In genomic region chr4:8547912-8548730, GRCh38 we compare ENCODE assay signal across 24 cellular contexts. TPM values are rescaled to one million over a fixed set of nuclear protein-coding genes. Genes with fewer than 3 reads are reported as not detected.
DNase-seq lines count a peak whose midpoint lies in the region; TF ChIP-seq lines count a peak whose summit lies in the region.
"Had no signal": no experiment of that assay in that cellular context is flagged by ENCODE, and none has a peak within 500 bp of the region (broad histone marks: within the 10 kb centered on the region; RNA-seq: fewer than 3 reads in every experiment).

No MANE protein-coding gene starts in this region.

- H3K27me3 Mint-ChIP-seq in type B pancreatic cell: peaks cover 6% of the 10 kb centered on the region
- no peaks in the 10 kb centered on the region for H3K27me3 Mint-ChIP-seq in activated naive CD4-positive, alpha-beta T cell treated with anti-CD3 and anti-CD28 coated beads for 36 hours (ENCODE audit: low read depth)
- H3K27me3 Mint-ChIP-seq: activated CD4-positive, alpha-beta T cell treated with anti-CD3 and anti-CD28 coated beads, Interleukin-2, amount 10 ng/mL, durations not matched to agents 7 days and 5 days had no signal

- peak overlapping the region; percentile 9 for H3K27ac Mint-ChIP-seq in type B pancreatic cell
- H3K27ac Mint-ChIP-seq in activated naive CD4-positive, alpha-beta T cell treated with anti-CD3 and anti-CD28 coated beads for 36 hours: no peak overlapping the region
- H3K27ac Mint-ChIP-seq: activated CD4-positive, alpha-beta T cell treated with anti-CD3 and anti-CD28 coated beads, Interleukin-2, amount 10 ng/mL, durations not matched to agents 7 days and 5 days; T-cell had no signal

- H3K9me3 Mint-ChIP-seq in type B pancreatic cell: no peaks in the 10 kb centered on the region
- H3K9me3 Mint-ChIP-seq in activated naive CD4-positive, alpha-beta T cell treated with anti-CD3 and anti-CD28 coated beads for 36 hours: no peaks in the 10 kb centered on the region
- H3K9me3 Mint-ChIP-seq: activated CD4-positive, alpha-beta T cell treated with anti-CD3 and anti-CD28 coated beads, Interleukin-2, amount 10 ng/mL, durations not matched to agents 7 days and 5 days; T-cell had no signal

- H3K36me3 Mint-ChIP-seq in type B pancreatic cell: no peaks in the 10 kb centered on the region
- H3K36me3 Mint-ChIP-seq in activated naive CD4-positive, alpha-beta T cell treated with anti-CD3 and anti-CD28 coated beads for 36 hours (ENCODE audit: low read depth): no peaks in the 10 kb centered on the region
- H3K36me3 Mint-ChIP-seq: T-cell had no signal

- CTCF ChIA-PET in activated naive CD4-positive, alpha-beta T cell treated with anti-CD3 and anti-CD28 coated beads for 36 hours (lab: Charles Lee): no interaction called here

- peaks cover 5% of the 10 kb centered on the region for H3K4me1 Mint-ChIP-seq in type B pancreatic cell (ENCODE audit: unreplicated experiment)
- H3K4me1 Mint-ChIP-seq in activated naive CD4-positive, alpha-beta T cell treated with anti-CD3 and anti-CD28 coated beads for 36 hours (ENCODE audit: low read depth): no peaks in the 10 kb centered on the region
- H3K4me1 Mint-ChIP-seq: T-cell had no signal

- WGBS in thyroid gland, 2 donors: 92 to 93% methylated on average over 11 to 15 of the region's 16 CpGs

- H3K4me1 ChIP-seq in SJSA1 (replicated peaks): peaks cover 72% of the 10 kb centered on the region
- H3K4me1 ChIP-seq in thyroid gland: no peaks in the 10 kb centered on the region
- H3K4me1 ChIP-seq: esophagus muscularis mucosa, left lung, right atrium auricular region had no signal

- TF ChIP-seq CTCF in type B pancreatic cell (conservative IDR thresholded peaks at IDR 0.05) (no peak), thyroid gland (IDR thresholded peaks at IDR 0.05) (no peak)

- intact Hi-C loops in thyroid gland (cut with DNase I): loop anchor here (5.0 kb wide), 1 partner anchor 81 kb away; no protein-coding TSS in a partner anchor
- intact Hi-C loops in activated naive CD4-positive, alpha-beta T cell treated with anti-CD3 and anti-CD28 coated beads for 36 hours (cut with micrococcal nuclease): loop anchor here (2.0 kb wide), 1 partner anchor 79 kb away; no protein-coding TSS in a partner anchor

- no peak overlapping the region for H3K4me3 Mint-ChIP-seq in type B pancreatic cell
- no peak overlapping the region for H3K4me3 Mint-ChIP-seq in activated naive CD4-positive, alpha-beta T cell treated with anti-CD3 and anti-CD28 coated beads for 36 hours
- H3K4me3 Mint-ChIP-seq: activated CD4-positive, alpha-beta T cell treated with anti-CD3 and anti-CD28 coated beads, Interleukin-2, amount 10 ng/mL, durations not matched to agents 7 days and 5 days; T-cell had no signal

- H3K36me3 ChIP-seq in H7 (replicated peaks; ENCODE audit: control insufficient read depth, insufficient read depth, low read length) (no peaks in the 10 kb centered on the region), SJSA1 (no peaks in the 10 kb centered on the region), thyroid gland (no peaks in the 10 kb centered on the region)
- H3K36me3 ChIP-seq: esophagus muscularis mucosa, left lung, right atrium auricular region had no signal

- H3K27ac ChIP-seq in SJSA1 (peak overlapping the region; percentile 96), thyroid gland (no peak overlapping the region)
- H3K27ac ChIP-seq: dorsolateral prefrontal cortex, esophagus muscularis mucosa, left lung, right atrium auricular region had no signal

- TF ChIP-seq POLR2A in thyroid gland (IDR thresholded peaks at IDR 0.05): no peak

- H3K4me3 ChIP-seq in H7 (ENCODE audit: insufficient read depth, low read depth, low read length) (no peak overlapping the region), SJSA1 (no peak overlapping the region), thyroid gland (replicated peaks in 1 of 3) (no peak overlapping the region)
- H3K4me3 ChIP-seq: dorsolateral prefrontal cortex, esophagus muscularis mucosa, left lung, right atrium auricular region had no signal

- DNase-seq in H7 (peak; percentile 37), SJSA1 (ENCODE audit: low read depth in 1 of 2, low spot score in 2 of 2) (peak; percentile 91 to 96), iPS-NIHi11 (ENCODE audit: low spot score) (peak; percentile 8), type B pancreatic cell (ENCODE audit: extremely low spot score, unreplicated experiment) (no peak), NCI-H748 (lab: John Stamatoyannopoulos, UW; ENCODE audit: unreplicated experiment) (no peak), thyroid gland (no peak)
- DNase-seq in activated naive CD4-positive, alpha-beta T cell treated with anti-CD3 and anti-CD28 coated beads for 36 hours: no peak
- DNase-seq: activated CD4-positive, alpha-beta T cell treated with anti-CD3 and anti-CD28 coated beads, Interleukin-2, amount 10 ng/mL, durations not matched to agents 7 days and 5 days; activated gamma-delta T cell treated with Interleukin-2 at 50 U/mL for 16 hours; amniotic stem cell; central memory CD4-positive, alpha-beta T cell; COR-L47; left lung; NCI-H187 treated with DMSO at 0.1 percent for 48 hours; NCI-H510A treated with DMSO at 0.1 percent for 48 hours; stimulated activated CD4-positive, alpha-beta T cell treated with anti-CD3 and anti-CD28 coated beads, Interleukin-15, amount 100 ng/mL, for 24 hours; T-cell had no signal

- H3K27me3 ChIP-seq in H7 (ENCODE audit: control insufficient read depth, insufficient read depth, low read length) (no peaks in the 10 kb centered on the region), SJSA1 (replicated peaks) (no peaks in the 10 kb centered on the region), thyroid gland (no peaks in the 10 kb centered on the region)
- H3K27me3 ChIP-seq: dorsolateral prefrontal cortex, left lung, right atrium auricular region had no signal

- H3K9me3 ChIP-seq in SJSA1 (replicated peaks) (no peaks in the 10 kb centered on the region), thyroid gland (no peaks in the 10 kb centered on the region)
- H3K9me3 ChIP-seq: left lung, right atrium auricular region had no signal

RNA-seq across cellular contexts. Expression of gene GPR78, which starts 32.1 kb away (rescaled TPM):
- total RNA-seq in H7 (2014; rRNA removed; shearing (Covaris generic)): 1.5 and 1.7 TPM in 2 replicates
- total RNA-seq in SJSA1 (2014; rRNA removed; shearing (Covaris generic)): 1.5 and 4.6 TPM in 2 replicates
- total RNA-seq in type B pancreatic cell (ENCODE audit: low replicate concordance) (0.97 and 4.9 TPM in 2 replicates), thyroid gland (not detected)
- total RNA-seq in activated naive CD4-positive, alpha-beta T cell treated with anti-CD3 and anti-CD28 coated beads for 36 hours: not detected
- total RNA-seq: activated CD4-positive, alpha-beta T cell treated with anti-CD3 and anti-CD28 coated beads, Interleukin-2, amount 10 ng/mL, durations not matched to agents 7 days and 5 days; esophagus muscularis mucosa; G401; glomerular endothelial cell; H4; right atrium auricular region; Right ventricle myocardium inferior; T-cell had no signal

RNA-seq across cellular contexts. Expression of gene CPZ, which starts 44.4 kb away (rescaled TPM):
- 25.3 and 29.7 TPM in 2 replicates for total RNA-seq in H7 (2014; rRNA removed; shearing (Covaris generic))
- 130 and 165 TPM in 2 replicates for total RNA-seq in SJSA1 (2014; rRNA removed; shearing (Covaris generic))
- total RNA-seq in type B pancreatic cell (ENCODE audit: low replicate concordance) (4.9 and 12.6 TPM in 2 replicates), thyroid gland (10 to 100 TPM in 1 of 4 donors, 1 to 10 TPM in 3; 4.1 to 12.9 (median 6.5) TPM)
- not detected for total RNA-seq in activated naive CD4-positive, alpha-beta T cell treated with anti-CD3 and anti-CD28 coated beads for 36 hours
- total RNA-seq: activated CD4-positive, alpha-beta T cell treated with anti-CD3 and anti-CD28 coated beads, Interleukin-2, amount 10 ng/mL, durations not matched to agents 7 days and 5 days; G401 had no signal

Comparison
In these comparisons a context has a peak if more than half of its experiments do, and no peak if none do; other contexts are left out.
1. DNase-seq: peak in H7 (single experiment), SJSA1 (2 of 2) and iPS-NIHi11 (single experiment); none in type B pancreatic cell (single experiment), NCI-H748 (single experiment), thyroid gland (0 of 2) and activated naive CD4-positive, alpha-beta T cell treated with anti-CD3 and anti-CD28 coated beads for 36 hours (single experiment).